Comparison of ENCODE assay signal across 14 cellular contexts in genomic region chr5:75729321-75729720, GRCh38. TPM values are rescaled to one million over a fixed set of nuclear protein-coding genes. Genes with fewer than 3 reads are reported as not detected.
DNase-seq lines count a peak whose midpoint lies in the region; TF ChIP-seq lines count a peak whose summit lies in the region.
"Had no signal": no experiment of that assay in that cellular context is flagged by ENCODE, and none has a peak within 500 bp of the region (broad histone marks: within the 10 kb centered on the region; RNA-seq: fewer than 3 reads in every experiment).

No MANE protein-coding gene starts in this region.

- DNase-seq in pulmonary artery endothelial cell (ENCODE audit: low read depth, low spot score) = peak; percentile 30
- DNase-seq in thyroid gland = no peak
- DNase-seq in ovary = no peak
- DNase-seq in prostate gland (ENCODE audit: low spot score) = no peak
- DNase-seq in NCI-H446 (lab: John Stamatoyannopoulos, UW) = no peak
- DNase-seq: BE2C; CD4-positive, alpha-beta memory T cell; GF-D8; GM23248; MV-4-11; NCI-H1436 treated with DMSO at 0.1 percent for 48 hours; PC-9 had no signal

- 68 to 86% methylated on average over 3 of the region's 3 CpGs for WGBS in thyroid gland, 2 donors
- WGBS in ovary, 3 donors = 56 to 66% (median 57%) methylated on average over 3 of the region's 3 CpGs
- WGBS in prostate gland = 53% methylated on average over 3 of the region's 3 CpGs

- TF ChIP-seq POLR2A in thyroid gland (IDR thresholded peaks at IDR 0.05) (no peak), ovary (IDR thresholded peaks at IDR 0.05) (no peak), prostate gland (IDR thresholded peaks at IDR 0.05) (no peak)

- H3K4me3 ChIP-seq in thyroid gland (replicated peaks in 1 of 3) (no peak overlapping the region), ovary (no peak overlapping the region), prostate gland (no peak overlapping the region)
- H3K4me3 ChIP-seq: GM23248, PC-9 had no signal

- H3K4me1 ChIP-seq in thyroid gland (no peaks in the 10 kb centered on the region), ovary (ENCODE audit: insufficient read depth) (no peaks in the 10 kb centered on the region), prostate gland (replicated peaks) (no peaks in the 10 kb centered on the region)
- H3K4me1 ChIP-seq: BE2C had no signal

- no peak for TF ChIP-seq EP300 in ovary (IDR thresholded peaks at IDR 0.05)

- H3K27ac ChIP-seq in cingulate gyrus (ENCODE audit: low read depth, low read length) = peak overlapping the region; percentile 47
- peak overlapping the region; percentile 4 for H3K27ac ChIP-seq in layer of hippocampus (ENCODE audit: low read depth, low read length)
- no peak overlapping the region for H3K27ac ChIP-seq in thyroid gland
- H3K27ac ChIP-seq in ovary = no peak overlapping the region
- no peak overlapping the region for H3K27ac ChIP-seq in prostate gland
- H3K27ac ChIP-seq: GM23248, PC-9 had no signal

- intact Hi-C loops in thyroid gland (cut with DNase I) (loop anchor here (10.0 kb wide), 1 partner anchor 525 kb away; no protein-coding TSS in a partner anchor), ovary (cut with DNase I) (no loop called here), prostate gland (cut with DNase I) (no loop called here)

- H3K36me3 ChIP-seq in thyroid gland = no peaks in the 10 kb centered on the region
- H3K36me3 ChIP-seq in ovary = no peaks in the 10 kb centered on the region
- no peaks in the 10 kb centered on the region for H3K36me3 ChIP-seq in prostate gland
- H3K36me3 ChIP-seq: BE2C had no signal

- TF ChIP-seq CTCF in thyroid gland (IDR thresholded peaks at IDR 0.05) = no peak
- no peak for TF ChIP-seq CTCF in ovary (IDR thresholded peaks at IDR 0.05)
- TF ChIP-seq CTCF in prostate gland (IDR thresholded peaks at IDR 0.05) = no peak

- H3K27me3 ChIP-seq in layer of hippocampus (ENCODE audit: control insufficient read depth, insufficient read depth, low read length) (no peaks in the 10 kb centered on the region), thyroid gland (no peaks in the 10 kb centered on the region), ovary (no peaks in the 10 kb centered on the region), prostate gland (replicated peaks; ENCODE audit: insufficient read depth) (no peaks in the 10 kb centered on the region)
- H3K27me3 ChIP-seq: BE2C had no signal

- H3K9me3 ChIP-seq in thyroid gland (no peaks in the 10 kb centered on the region), ovary (no peaks in the 10 kb centered on the region), prostate gland (no peaks in the 10 kb centered on the region)
- H3K9me3 ChIP-seq: BE2C had no signal

RNA-seq across cellular contexts. Expression of gene POC5, which starts 12.1 kb away (rescaled TPM):
- total RNA-seq in pulmonary artery endothelial cell = 7.0 and 8.5 TPM in 2 replicates
- total RNA-seq in thyroid gland = 10 to 100 TPM in 3 of 4 donors, 1 to 10 TPM in 1; 9.5 to 24.3 (median 14.4) TPM
- total RNA-seq in ovary = 10 to 100 TPM in 5 of 7 donors, 1 to 10 TPM in 2; 8.3 to 14.4 (median 12.1) TPM
- polyA plus RNA-seq in ovary = 10 to 100 TPM; 10.8 to 12.3 TPM
- 10 to 100 TPM; 12.1 to 18.4 TPM for total RNA-seq in prostate gland

Comparison
In these comparisons a context has a peak if more than half of its experiments do, and no peak if none do; other contexts are left out.
1. H3K27ac ChIP-seq: peak in cingulate gyrus (single experiment) and layer of hippocampus (single experiment); none in thyroid gland (0 of 3), ovary (0 of 2) and prostate gland (0 of 2).